In genomic region chr1:202144510-202145324, GRCh38 we compare ENCODE assay signal across 8 cellular contexts. TPM values are rescaled to one million over a fixed set of nuclear protein-coding genes. Genes with fewer than 3 reads are reported as not detected.
DNase-seq lines count a peak whose midpoint lies in the region; ATAC-seq and TF ChIP-seq lines count a peak whose summit lies in the region.

TSS of gene ARL8A (minus strand) at chr1:202144737. CDS start at chr1:202144572, 165 bp downstream.

- H3K9me3 ChIP-seq in BLaER1 = no peaks in the 10 kb centered on the region
- no peaks in the 10 kb centered on the region for H3K9me3 ChIP-seq in thoracic aorta

- peak within 1 kb of the TSS; percentile 95 for H3K9ac ChIP-seq in BLaER1

- H3K36me3 ChIP-seq in BLaER1 (peaks cover 57% of the 10 kb centered on the region), thoracic aorta (no peaks in the 10 kb centered on the region)

- DNase-seq in OCI-M1 (lab: John Stamatoyannopoulos, UW) (peak; percentile 67), fibroblast of mammary gland (ENCODE audit: low read depth) (no peak), thoracic aorta (ENCODE audit: low spot score) (no peak)
- peak; percentile 62 for DNase-seq in activated T-helper 9 cell treated with anti-CD3 and anti-CD28 coated beads, Interleukin-2, amount 50 U/mL, for 16 hours (ENCODE audit: low read depth)
- peak; percentile 45 to 82 (median 66) for DNase-seq in naive thymus-derived CD8-positive, alpha-beta T cell

- no peaks in the 10 kb centered on the region for H3K9me3 Mint-ChIP-seq in naive thymus-derived CD8-positive, alpha-beta T cell

- H4K20me1 ChIP-seq in BLaER1 = peaks cover 53% of the 10 kb centered on the region

- H3K27me3 ChIP-seq in BLaER1 (no peaks in the 10 kb centered on the region), thoracic aorta (replicated peaks; ENCODE audit: insufficient read depth) (no peaks in the 10 kb centered on the region)

- POLR2A ChIA-PET in naive thymus-derived CD8-positive, alpha-beta T cell (lab: Charles Lee) = interaction anchor here (0.9 to 6.3 kb wide), 4 partner anchors 9 to 21 kb away, joined by 3 to 55 read pairs (median 3); partner anchors contain the start of gene PTPN7

- peak within 1 kb of the TSS; percentile 88 for H3K4me2 ChIP-seq in BLaER1

- ATAC-seq in HG03280 (IDR thresholded peaks at IDR 0.05; ENCODE audit: unreplicated experiment) = peak; percentile 70
- peak; percentile 71 to 84 for ATAC-seq in naive thymus-derived CD8-positive, alpha-beta T cell
- ATAC-seq in thoracic aorta (ENCODE audit: insufficient number of reproducible peaks, low FRiP score, low read depth) = peak; percentile 49

- H3K27ac ChIP-seq in BLaER1 = peak within 1 kb of the TSS; percentile 92
- H3K27ac ChIP-seq in thoracic aorta = peak within 1 kb of the TSS; percentile 85 to 86

- H3K4me1 ChIP-seq in BLaER1 = peaks cover 35% of the 10 kb centered on the region
- H3K4me1 ChIP-seq in thoracic aorta (ENCODE audit: control insufficient read depth in 1 of 2, low read depth in 2 of 2) = peaks cover 6 to 36% of the 10 kb centered on the region in 2 donors

- peak within 1 kb of the TSS; percentile 86 to 97 (median 94) for H3K27ac Mint-ChIP-seq in naive thymus-derived CD8-positive, alpha-beta T cell

- peak within 1 kb of the TSS; percentile 91 to 99 (median 94) for H3K4me3 Mint-ChIP-seq in naive thymus-derived CD8-positive, alpha-beta T cell

- peak; percentile 62 for TF ChIP-seq POLR2A in GM19193 (IDR thresholded peaks at IDR 0.05; ENCODE audit: extremely low read depth, insufficient read depth, insufficient read length)

- H3K4me3 ChIP-seq in BLaER1 (peak within 1 kb of the TSS; percentile 89), fibroblast of mammary gland (ENCODE audit: control insufficient read depth, low read depth, low read length) (peak within 1 kb of the TSS; percentile 76), thoracic aorta (peak within 1 kb of the TSS; percentile 93)

- H3K27me3 Mint-ChIP-seq in naive thymus-derived CD8-positive, alpha-beta T cell = no peaks in the 10 kb centered on the region

- peaks cover 12 to 51% (median 35%) of the 10 kb centered on the region in 4 donors for H3K4me1 Mint-ChIP-seq in naive thymus-derived CD8-positive, alpha-beta T cell

- peaks cover 0 to 23% (median 0%) of the 10 kb centered on the region in 3 donors for H3K36me3 Mint-ChIP-seq in naive thymus-derived CD8-positive, alpha-beta T cell

- TF ChIP-seq CTCF in fibroblast of mammary gland (conservative IDR thresholded peaks at IDR 0.05; ENCODE audit: control insufficient read depth, insufficient read depth, low read depth, low read length) (no peak), thoracic aorta (IDR thresholded peaks at IDR 0.05) (no peak)

RNA-seq across cellular contexts. Expression of gene ARL8A, which starts in this region (rescaled TPM):
- 10 to 100 TPM; 43.3 to 50.0 TPM for total RNA-seq in naive thymus-derived CD8-positive, alpha-beta T cell
- 1 to 10 TPM; 4.9 to 6.4 (median 5.6) TPM for polyA plus RNA-seq in naive thymus-derived CD8-positive, alpha-beta T cell
- 10 to 100 TPM; 36.3 to 41.0 TPM for total RNA-seq in thoracic aorta

Comparison
In these comparisons a context has a peak if more than half of its experiments do, and no peak if none do; other contexts are left out.
1. DNase-seq: peak in OCI-M1 (single experiment), activated T-helper 9 cell treated with anti-CD3 and anti-CD28 coated beads, Interleukin-2, amount 50 U/mL, for 16 hours (single experiment) and naive thymus-derived CD8-positive, alpha-beta T cell (10 of 10); none in fibroblast of mammary gland (single experiment) and thoracic aorta (single experiment).
2. Peak in every context shown above with its lines, with median percentiles within 50 percentile points of each other: H3K4me3 ChIP-seq and ATAC-seq.